9 cellular contexts compared by ENCODE assay signal in the genomic region with DNA sequence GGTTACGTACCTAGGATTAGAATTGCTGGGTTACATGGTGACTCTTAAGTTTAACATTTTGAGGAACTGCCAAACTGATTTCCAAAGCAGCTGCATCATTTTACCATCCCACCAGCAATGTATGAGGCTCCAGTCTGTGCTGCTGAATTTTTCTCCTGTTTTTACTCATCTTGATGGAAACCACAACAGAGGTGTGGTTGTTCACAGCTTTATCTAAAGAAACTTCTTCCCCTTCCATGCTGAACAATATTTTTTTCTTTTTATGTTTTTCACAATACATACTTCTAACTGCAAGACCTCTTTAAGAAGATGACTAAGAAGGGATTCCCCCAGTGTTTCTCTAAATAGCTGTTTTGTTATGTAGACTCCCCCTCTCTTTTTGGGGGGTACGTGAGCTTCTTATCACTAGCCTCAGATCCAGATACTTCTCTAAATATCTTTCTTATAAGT. TPM values are rescaled to one million over a fixed set of nuclear protein-coding genes. Genes with fewer than 3 reads are reported as not detected.
A peak's percentile ranks its signal among the peaks of the same experiment; 100 is the strongest.
DNase-seq lines count a peak whose midpoint lies in the region; ATAC-seq, FAIRE-seq and TF ChIP-seq lines count a peak whose summit lies in the region.
"Had no signal": no experiment of that assay in that cellular context is flagged by ENCODE, and none has a peak within 500 bp of the region (broad histone marks: within the 10 kb centered on the region; RNA-seq: fewer than 3 reads in every experiment).

No MANE protein-coding gene starts in this region.

- DNase-seq in GM13976 (ENCODE audit: low spot score) (peak; percentile 43), HCEC 1CT (peak; percentile 45), T-cell (no peak), NCI-H774 (lab: John Stamatoyannopoulos, UW) (no peak), cerebellar cortex (ENCODE audit: low spot score) (no peak), NCI-H69 (lab: John Stamatoyannopoulos, UW) (no peak), urothelium cell line (ENCODE audit: low spot score) (no peak)
- DNase-seq: heart left ventricle had no signal

- H3K27ac ChIP-seq in muscle layer of duodenum (ENCODE audit: low read length): peak overlapping the region; percentile 85

- peaks cover 25 to 45% (median 34%) of the 10 kb centered on the region in 3 donors for H3K4me1 Mint-ChIP-seq in T-cell

- peaks cover 12 to 36% of the 10 kb centered on the region in 2 donors for H3K4me1 ChIP-seq in muscle layer of duodenum (ENCODE audit: control insufficient read depth in 1 of 2, insufficient read depth in 2 of 2, low read length in 2 of 2)

- no peak overlapping the region for H3K4me3 ChIP-seq in muscle layer of duodenum (ENCODE audit: low read depth in 1 of 2, low read length in 2 of 2)
- H3K4me3 ChIP-seq: heart left ventricle had no signal

- H3K36me3 ChIP-seq in muscle layer of duodenum (ENCODE audit: control insufficient read depth in 1 of 2, insufficient read depth in 2 of 2, low read length in 2 of 2): peaks cover 32 to 37% of the 10 kb centered on the region in 2 donors

- H3K4me3 Mint-ChIP-seq in T-cell: no peak overlapping the region

- no peaks in the 10 kb centered on the region for H3K27me3 ChIP-seq in muscle layer of duodenum (ENCODE audit: low read depth, low read length)
- H3K27me3 ChIP-seq: heart left ventricle had no signal

- H3K36me3 Mint-ChIP-seq in T-cell: peaks cover 41% of the 10 kb centered on the region

- no peak for FAIRE-seq in urothelium cell line (lab: Jason Lieb, UNC)

- peak in 3 of 4 experiments; percentile 31 to 46 (median 33) for ATAC-seq in T-cell (replicated peaks in 1 of 4)

- POLR2A ChIA-PET in T-cell (lab: Charles Lee): interaction anchor here in 1 of 2 donors (0.7 kb wide), 1 partner anchor 132 kb away, joined by 3 read pairs; no protein-coding TSS in a partner anchor

- CTCF ChIA-PET in T-cell (lab: Charles Lee): interaction anchor here (0.8 to 5.3 kb wide), 11 partner anchors 10 to 106 kb away, joined by 3 to 77 read pairs (median 4); a partner anchor contains a TSS

- H3K27ac Mint-ChIP-seq in T-cell: peak overlapping the region; percentile 44 to 75

- no peak for TF ChIP-seq CTCF in GM13976 (IDR thresholded peaks at IDR 0.05; ENCODE audit: borderline replicate concordance, control extremely low read depth, extremely low read depth, insufficient read depth, missing control alignments)

- in situ Hi-C loops in GM13976 (cut with MboI; ENCODE audit: low sequenced_read_pairs, unreplicated experiment): no loop called here

- no peaks in the 10 kb centered on the region for H3K9me3 ChIP-seq in muscle layer of duodenum (ENCODE audit: control insufficient read depth in 1 of 2, low read length in 2 of 2)
- H3K9me3 ChIP-seq: heart left ventricle had no signal

- no peaks in the 10 kb centered on the region for H3K27me3 Mint-ChIP-seq in T-cell

- H3K9me3 Mint-ChIP-seq in T-cell: no peaks in the 10 kb centered on the region

RNA-seq across cellular contexts. Expression of a gene that starts 24.0 kb away (rescaled TPM):
- total RNA-seq in T-cell: 10 to 100 TPM; 12.8 to 20.3 (median 15.1) TPM

RNA-seq across cellular contexts. Expression of a gene that starts 47.7 kb away (rescaled TPM):
- 1 to 10 TPM; 2.1 to 5.3 (median 2.5) TPM for total RNA-seq in T-cell

Comparison
In these comparisons a context has a peak if more than half of its experiments do, and no peak if none do; other contexts are left out.
1. DNase-seq: peak in GM13976 (single experiment) and HCEC 1CT (single experiment); none in T-cell (0 of 34), NCI-H774 (single experiment), cerebellar cortex (single experiment), NCI-H69 (single experiment) and urothelium cell line (single experiment).